ENCODE assay signal across 8 cellular contexts in the genomic region with DNA sequence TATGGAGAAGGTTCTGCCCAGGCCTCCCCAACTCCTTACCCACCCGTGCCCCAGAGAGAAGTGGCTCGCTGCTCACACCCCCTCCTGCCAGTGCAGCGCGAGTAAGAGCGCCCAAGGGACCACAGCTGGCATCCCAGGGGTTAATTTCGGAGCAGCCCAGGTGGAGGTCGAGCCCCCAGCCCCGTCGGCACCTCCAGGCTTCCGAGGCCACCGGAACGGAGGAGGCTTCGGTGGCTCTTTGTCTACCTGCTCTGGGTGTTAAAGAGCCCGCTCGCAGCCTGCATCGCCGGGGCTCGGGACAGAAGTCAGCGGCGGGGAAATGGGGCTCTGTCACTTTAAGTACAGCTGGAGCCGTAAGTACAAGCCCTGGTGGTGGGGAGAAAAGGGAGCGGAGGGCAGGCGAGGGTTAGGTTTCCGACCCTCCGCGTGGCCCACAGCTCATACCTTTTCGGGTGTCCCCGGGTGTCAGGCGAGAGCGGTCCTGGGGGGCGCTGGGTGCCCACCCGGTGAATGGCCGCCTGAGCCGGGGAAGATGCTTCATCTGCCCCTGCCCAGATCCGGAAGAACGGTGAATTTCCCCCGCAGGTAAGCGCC.
A peak's percentile ranks its signal among the peaks of the same experiment; 100 is the strongest.
DNase-seq lines count a peak whose midpoint lies in the region; ATAC-seq and TF ChIP-seq lines count a peak whose summit lies in the region.

No MANE protein-coding gene starts in this region.

- H2BK5ac ChIP-seq in trophoblast cell (ENCODE audit: low read depth, low read length, poor library complexity): no peak overlapping the region

- H3K36me3 ChIP-seq in PC-3 (ENCODE audit: low read depth, low read length): no peaks in the 10 kb centered on the region
- H3K36me3 ChIP-seq in cardiac muscle cell: peaks cover 14% of the 10 kb centered on the region
- peaks cover 2 to 3% of the 10 kb centered on the region in 2 experiments for H3K36me3 ChIP-seq in trophoblast cell (ENCODE audit: control insufficient read depth in 1 of 2, insufficient read depth in 2 of 2, low read length in 2 of 2)
- H3K36me3 ChIP-seq in tibial nerve: no peaks in the 10 kb centered on the region

- H3K79me2 ChIP-seq in PC-3 (ENCODE audit: low read length) (no peaks in the 10 kb centered on the region; the same call in 1 of the 2 replicates), trophoblast cell (ENCODE audit: control insufficient read depth, insufficient read depth, low read length, poor library complexity) (peaks cover 4% of the 10 kb centered on the region)

- H3K14ac ChIP-seq in trophoblast cell (ENCODE audit: low read length): peak overlapping the region; percentile 12

- peak overlapping the region; percentile 12; the same call in 1 of the 2 replicates for H3K9ac ChIP-seq in PC-3 (ENCODE audit: low read length)
- peak overlapping the region; percentile 29 for H3K9ac ChIP-seq in trophoblast cell (ENCODE audit: low read length)

- H3K23ac ChIP-seq in trophoblast cell (ENCODE audit: low read length): no peak overlapping the region

- TF ChIP-seq CTCF in HFFc6 (IDR thresholded peaks at IDR 0.05): no peak
- TF ChIP-seq CTCF in PC-3 (conservative IDR thresholded peaks at IDR 0.05; ENCODE audit: low read depth, low read length): no peak
- TF ChIP-seq CTCF in cardiac muscle cell (IDR thresholded peaks at IDR 0.05; ENCODE audit: low read depth, low read length): no peak
- TF ChIP-seq CTCF in tibial nerve (IDR thresholded peaks at IDR 0.05): no peak

- no peaks in the 10 kb centered on the region; the same call in 1 of the 2 replicates for H3K36me3 Mint-ChIP-seq in HFFc6 (ENCODE audit: low read depth)

- peaks cover 9% of the 10 kb centered on the region for H3K79me1 ChIP-seq in trophoblast cell (ENCODE audit: low read length)

- CTCF ChIA-PET in PC-3 (lab: Charles Lee): no interaction called here

- H4K12ac ChIP-seq in trophoblast cell (ENCODE audit: low read depth, low read length): peak overlapping the region; percentile 23

- no peak overlapping the region for H2AK5ac ChIP-seq in trophoblast cell (ENCODE audit: low read length)

- WGBS in trophoblast cell (ENCODE audit: extremely low coverage, insufficient coverage, insufficient read length): no CpG with 5 or more reads among the region's 38 CpGs
- 5 to 7% methylated on average over 34 to 35 of the region's 38 CpGs for WGBS in tibial nerve, 2 donors

- peak overlapping the region; percentile 23 for H2BK120ac ChIP-seq in trophoblast cell (ENCODE audit: insufficient read depth, low read length, poor library complexity)

- H2AFZ ChIP-seq in PC-3 (ENCODE audit: low read length) (peak overlapping the region; percentile 65), trophoblast cell (ENCODE audit: insufficient read depth, low read length, poor library complexity) (peak overlapping the region; percentile 61)

- TF ChIP-seq POLR2A in tibial nerve (IDR thresholded peaks at IDR 0.05): no peak

- peak overlapping the region; percentile 43 for H3K18ac ChIP-seq in trophoblast cell (ENCODE audit: low read length)

- H3K4me2 ChIP-seq in PC-3 (ENCODE audit: low read length): peak overlapping the region; percentile 90
- H3K4me2 ChIP-seq in trophoblast cell (ENCODE audit: low read length): peak overlapping the region; percentile 82

- H4K8ac ChIP-seq in trophoblast cell (ENCODE audit: low read depth, low read length): peak overlapping the region; percentile 18

- H3K27me3 ChIP-seq in PC-3 (ENCODE audit: low read length) (no peaks in the 10 kb centered on the region), cardiac muscle cell (no peaks in the 10 kb centered on the region), trophoblast cell (ENCODE audit: insufficient read depth, low read length) (no peaks in the 10 kb centered on the region), tibial nerve (no peaks in the 10 kb centered on the region)

- peaks cover 9% of the 10 kb centered on the region for H3K27me3 Mint-ChIP-seq in HFFc6 (ENCODE audit: insufficient read depth)

- H3K4me3 Mint-ChIP-seq in HFFc6: peak overlapping the region; percentile 86

- TF ChIP-seq EP300 in tibial nerve (IDR thresholded peaks at IDR 0.05): no peak

- no peaks in the 10 kb centered on the region for H3K9me3 Mint-ChIP-seq in HFFc6

- H3K9me3 ChIP-seq in PC-3 (ENCODE audit: low read length) (no peaks in the 10 kb centered on the region), cardiac muscle cell (ENCODE audit: low read depth) (no peaks in the 10 kb centered on the region), trophoblast cell (ENCODE audit: insufficient read depth, low read depth, low read length) (no peaks in the 10 kb centered on the region), tibial nerve (no peaks in the 10 kb centered on the region)

- H3K9me2 ChIP-seq in PC-3 (replicated peaks; ENCODE audit: low read length): no peaks in the 10 kb centered on the region

- H4K91ac ChIP-seq in trophoblast cell (ENCODE audit: low read depth, low read length): peak overlapping the region; percentile 67

- no TSS peak for BruUV-seq in PC-3 (replicated peaks; lab: Mats Ljungman, UMichigan)

- POLR2A ChIA-PET in PC-3 (lab: Charles Lee; ENCODE audit: unreplicated experiment): no interaction called here

- intact Hi-C loops in PC-3 (cut with micrococcal nuclease): no loop called here

- H3K4me3 ChIP-seq in PC-3 (ENCODE audit: low read length) (peak overlapping the region; percentile 79), cardiac muscle cell (peak overlapping the region; percentile 96), trophoblast cell (ENCODE audit: low read depth, low read length) (peak overlapping the region; percentile 79), tibial nerve (peak overlapping the region; percentile 39 to 73 (median 63))

- peak; percentile 97 for ATAC-seq in PC-3

- H3K4me1 Mint-ChIP-seq in HFFc6 (ENCODE audit: low read depth): peaks cover 94% of the 10 kb centered on the region

- peak overlapping the region; percentile 88; the same call in 1 of the 2 replicates for H3K27ac Mint-ChIP-seq in HFFc6

- H3K4me1 ChIP-seq in PC-3 (ENCODE audit: insufficient read depth, low read length) (peaks cover 8% of the 10 kb centered on the region; the same call in 1 of the 2 replicates), cardiac muscle cell (ENCODE audit: low read depth) (peaks cover 65% of the 10 kb centered on the region), trophoblast cell (ENCODE audit: control insufficient read depth in 1 of 2, insufficient read depth in 2 of 2, low read length in 2 of 2) (peaks cover 17 to 23% of the 10 kb centered on the region in 2 experiments), tibial nerve (peaks cover 0 to 71% (median 24%) of the 10 kb centered on the region in 4 donors)

- H3F3A ChIP-seq in PC-3 (ENCODE audit: low read length, unreplicated experiment): no peaks in the 10 kb centered on the region

- DNase-seq in HFFc6 (no peak), PC-3 (peak; percentile 54), cardiac muscle cell (ENCODE audit: low read depth in 1 of 2, low spot score in 1 of 2) (peak; percentile 73 to 90), trophoblast cell (no peak), tibial nerve (ENCODE audit: low spot score in 2 of 2) (peak in 1 of 2 donors; percentile 53), middle frontal gyrus (ENCODE audit: extremely low spot score, low spot score) (no peak), inferior parietal cortex (ENCODE audit: extremely low spot score) (no peak)
- DNase-seq in activated naive CD4-positive, alpha-beta T cell treated with anti-CD3 and anti-CD28 coated beads, Interleukin-2, amount 50 U/mL, for 16 hours: peak; percentile 64

- H3K27ac ChIP-seq in PC-3 (ENCODE audit: low read length) (no peak overlapping the region), cardiac muscle cell (peak overlapping the region; percentile 100), trophoblast cell (ENCODE audit: low read depth, low read length) (no peak overlapping the region), tibial nerve (peak overlapping the region in 3 of 4 donors; percentile 69 to 78 (median 70))

- H2BK12ac ChIP-seq in trophoblast cell (ENCODE audit: low read length): peak overlapping the region; percentile 6

- peak overlapping the region; percentile 8 for H3K4ac ChIP-seq in trophoblast cell (ENCODE audit: low read depth, low read length)

- H4K20me1 ChIP-seq in PC-3 (ENCODE audit: low read length): no peaks in the 10 kb centered on the region

Comparison
In these comparisons a context has a peak if more than half of its experiments do, and no peak if none do; other contexts are left out.
1. DNase-seq: peak in PC-3 (single experiment), activated naive CD4-positive, alpha-beta T cell treated with anti-CD3 and anti-CD28 coated beads, Interleukin-2, amount 50 U/mL, for 16 hours (single experiment) and cardiac muscle cell (2 of 2); none in HFFc6 (single experiment), trophoblast cell (0 of 2), middle frontal gyrus (single experiment) and inferior parietal cortex (single experiment).
2. H3K27ac ChIP-seq: peak in cardiac muscle cell (single experiment) and tibial nerve (3 of 4); none in PC-3 (single experiment) and trophoblast cell (single experiment).
3. Peak in every context shown above with its lines, with median percentiles within 50 percentile points of each other: H3K4me3 ChIP-seq.